ENCODE assay signal across 9 cellular contexts in genomic region chr19:36113895-36114762, GRCh38. TPM values are rescaled to one million over a fixed set of nuclear protein-coding genes. Genes with fewer than 3 reads are reported as not detected.
DNase-seq lines count a peak whose midpoint lies in the region; ATAC-seq and TF ChIP-seq lines count a peak whose summit lies in the region.
"Had no signal": no experiment of that assay in that cellular context is flagged by ENCODE, and none has a peak within 500 bp of the region (broad histone marks: within the 10 kb centered on the region; RNA-seq: fewer than 3 reads in every experiment).

No MANE protein-coding gene starts in this region.

- peaks cover 35% of the 10 kb centered on the region for H3K36me3 ChIP-seq in OCI-LY7 (ENCODE audit: insufficient read depth, low read length)
- H3K36me3 ChIP-seq in breast epithelium = no peaks in the 10 kb centered on the region

- no peak for TF ChIP-seq CTCF in CD14-positive monocyte (IDR thresholded peaks at IDR 0.05)
- TF ChIP-seq CTCF in OCI-LY7 (conservative IDR thresholded peaks at IDR 0.05; ENCODE audit: low read length) = 0 out of 2 replicates have a peak, but pooled peaks have one; percentile 21
- TF ChIP-seq CTCF in breast epithelium (IDR thresholded peaks at IDR 0.05) = peak in 1 of 3 donors; percentile 18

- H3K27ac ChIP-seq in OCI-LY7 (ENCODE audit: low read depth, low read length, poor library complexity, severe bottlenecking) (peak overlapping the region; percentile 68), breast epithelium (peak overlapping the region; percentile 92 to 97)

- peaks cover 39 to 40% of the 10 kb centered on the region in 2 donors for H3K36me3 Mint-ChIP-seq in CD14-positive monocyte
- peaks cover 73% of the 10 kb centered on the region for H3K36me3 Mint-ChIP-seq in stimulated activated effector memory CD8-positive, alpha-beta T cell treated with anti-CD3 and anti-CD28 coated beads, Interleukin-12 subunit alpha, Interleukin-12 subunit beta, amount 100 ng/mL, for 72 hours

- peak overlapping the region; percentile 73 for H3K4me2 ChIP-seq in OCI-LY7 (ENCODE audit: low read length)

- peak overlapping the region; percentile 39; the same call in 1 of the 2 replicates for H2AFZ ChIP-seq in OCI-LY7 (ENCODE audit: low read length)

- CTCF ChIA-PET in OCI-LY7 (lab: Charles Lee; ENCODE audit: unreplicated experiment) = interaction anchor here (1.0 kb wide), 1 partner anchor 14 kb away, joined by 3 read pairs; no protein-coding TSS in a partner anchor

- H3K79me2 ChIP-seq in OCI-LY7 (ENCODE audit: insufficient read depth, low read depth, low read length) = peaks cover 13% of the 10 kb centered on the region; the same call in 1 of the 2 replicates

- H3K4me1 Mint-ChIP-seq in CD14-positive monocyte = peaks cover 26% of the 10 kb centered on the region
- H3K4me1 Mint-ChIP-seq in stimulated activated effector memory CD8-positive, alpha-beta T cell treated with anti-CD3 and anti-CD28 coated beads, Interleukin-12 subunit alpha, Interleukin-12 subunit beta, amount 100 ng/mL, for 72 hours = peaks cover 50% of the 10 kb centered on the region

- H3K4me3 ChIP-seq in OCI-LY7 (ENCODE audit: low read depth, low read length, poor library complexity, severe bottlenecking) = peak overlapping the region; percentile 80
- peak overlapping the region; percentile 72 to 89 (median 77) for H3K4me3 ChIP-seq in breast epithelium

- H3K4me3 Mint-ChIP-seq in CD14-positive monocyte = peak overlapping the region; percentile 89 to 94
- peak overlapping the region; percentile 97 for H3K4me3 Mint-ChIP-seq in stimulated activated effector memory CD8-positive, alpha-beta T cell treated with anti-CD3 and anti-CD28 coated beads, Interleukin-12 subunit alpha, Interleukin-12 subunit beta, amount 100 ng/mL, for 72 hours

- intact Hi-C loops in CD14-positive monocyte (cut with micrococcal nuclease) = loop anchor here (2.0 to 10.0 kb wide), 6 partner anchors 27 to 571 kb away; partner anchors contain the start of genes CAPNS1 (in 1 of the 2), HCST (in 1 of the 2), HSPB6 (in 1 of the 2) and NFKBID (in 1 of the 2)
- intact Hi-C loops in OCI-LY7 (cut with micrococcal nuclease; ENCODE audit: unreplicated experiment) = loop anchor here (2.0 kb wide), 1 partner anchor 59 kb away; the partner anchor contains the start of genes THAP8 and WDR62
- intact Hi-C loops in breast epithelium (cut with DNase I; ENCODE audit: low total_unique reads) = no loop called here
- intact Hi-C loops in left colon (cut with DNase I, micrococcal nuclease) = no loop called here

- peak overlapping the region; percentile 88 to 97 (median 96) for H3K27ac Mint-ChIP-seq in CD14-positive monocyte
- peak overlapping the region; percentile 99 for H3K27ac Mint-ChIP-seq in stimulated activated effector memory CD8-positive, alpha-beta T cell treated with anti-CD3 and anti-CD28 coated beads, Interleukin-12 subunit alpha, Interleukin-12 subunit beta, amount 100 ng/mL, for 72 hours

- H3K4me1 ChIP-seq in OCI-LY7 (ENCODE audit: insufficient read depth, low read length, poor library complexity, severe bottlenecking) (peaks cover 28% of the 10 kb centered on the region), breast epithelium (peaks cover 0 to 7% of the 10 kb centered on the region in 2 donors)

- no peaks in the 10 kb centered on the region for H3K9me3 Mint-ChIP-seq in CD14-positive monocyte
- H3K9me3 Mint-ChIP-seq in stimulated activated effector memory CD8-positive, alpha-beta T cell treated with anti-CD3 and anti-CD28 coated beads, Interleukin-12 subunit alpha, Interleukin-12 subunit beta, amount 100 ng/mL, for 72 hours = no peaks in the 10 kb centered on the region

- H4K20me1 ChIP-seq in OCI-LY7 (ENCODE audit: insufficient read depth, low read length) = no peaks in the 10 kb centered on the region

- DNase-seq in CD14-positive monocyte (ENCODE audit: low spot score) (no peak), OCI-LY7 (ENCODE audit: low spot score) (peak; percentile 38), breast epithelium (ENCODE audit: low spot score in 2 of 2) (peak in 1 of 2 donors; percentile 25), left colon (peak in 1 of 2 donors; percentile 45), COLO829 (ENCODE audit: low spot score) (no peak)
- peak; percentile 21 to 65 for DNase-seq in stimulated activated effector memory CD8-positive, alpha-beta T cell treated with anti-CD3 and anti-CD28 coated beads, Interleukin-12 subunit alpha, Interleukin-12 subunit beta, amount 100 ng/mL, for 72 hours (ENCODE audit: low spot score in 2 of 2)

- H3K27me3 Mint-ChIP-seq in CD14-positive monocyte (ENCODE audit: low read depth in 3 of 3) = peaks cover 0 to 7% (median 0%) of the 10 kb centered on the region in 3 donors

- H3K9me3 ChIP-seq in OCI-LY7 (ENCODE audit: low read length) (no peaks in the 10 kb centered on the region), breast epithelium (no peaks in the 10 kb centered on the region)

- ATAC-seq in GM21737 (IDR thresholded peaks at IDR 0.05; ENCODE audit: unreplicated experiment) (peak; percentile 5), left colon (peak; percentile 4), GM21619 (IDR thresholded peaks at IDR 0.05; ENCODE audit: unreplicated experiment) (no peak)
- no peak for ATAC-seq in stimulated activated effector memory CD8-positive, alpha-beta T cell treated with anti-CD3 and anti-CD28 coated beads, Interleukin-12 subunit alpha, Interleukin-12 subunit beta, amount 100 ng/mL, for 72 hours

- POLR2A ChIA-PET in OCI-LY7 (lab: Charles Lee) = interaction anchor here (0.6 kb wide), 1 partner anchor 281 kb away, joined by 3 read pairs; no protein-coding TSS in a partner anchor

- no peaks in the 10 kb centered on the region for H3K9me2 ChIP-seq in OCI-LY7 (ENCODE audit: insufficient read depth, low read length)

- H3K27me3 ChIP-seq in breast epithelium = no peaks in the 10 kb centered on the region

- BruUV-seq in OCI-LY7 (replicated peaks; lab: Mats Ljungman, UMichigan) = TSS peak; percentile 79

- TF ChIP-seq POLR2A in breast epithelium (IDR thresholded peaks at IDR 0.05) = no peak

RNA-seq across cellular contexts. Expression of gene POLR2I, which starts 0.5 kb away (rescaled TPM):
- 10 to 100 TPM; 57.9 to 73.9 TPM for polyA plus RNA-seq in CD14-positive monocyte
- total RNA-seq in OCI-LY7 (2014; rRNA removed; shearing (Covaris generic)) = 149 and 151 TPM in 2 replicates
- total RNA-seq in OCI-LY7 (2022) (76.0 and 78.6 TPM in 2 replicates), breast epithelium (10 to 100 TPM; 44.2 to 68.2 (median 58.2) TPM), left colon (10 to 100 TPM; 39.4 to 42.7 TPM)

RNA-seq across cellular contexts. Expression of gene TBCB, which starts 1.1 kb away (rescaled TPM):
- 100 to 1,000 TPM; 178 to 233 TPM for polyA plus RNA-seq in CD14-positive monocyte
- 198 and 200 TPM in 2 replicates for total RNA-seq in OCI-LY7 (2014; rRNA removed; shearing (Covaris generic))
- 133 and 136 TPM in 2 replicates for total RNA-seq in OCI-LY7 (2022)
- total RNA-seq in breast epithelium = 100 to 1,000 TPM; 106 to 146 (median 124) TPM
- 100 to 1,000 TPM in 1 of 2 donors, 10 to 100 TPM in 1; 90.0 to 102 TPM for total RNA-seq in left colon

RNA-seq across cellular contexts. Expression of gene OVOL3, which starts 3.2 kb away (rescaled TPM):
- polyA plus RNA-seq in CD14-positive monocyte = not detected
- not detected in 2 replicates for total RNA-seq in OCI-LY7 (2014; rRNA removed; shearing (Covaris generic))
- total RNA-seq in OCI-LY7 (2022) (not detected in 2 replicates), breast epithelium (not detected), left colon (not detected)
- total RNA-seq: T-helper 1 cell treated with Interleukin-12 subunit alpha and Interleukin-12 subunit beta and Interleukin-4 antibody, amounts not matched to agents 30 ng/mL and 1 ng/mL, for 36 hours had no signal

RNA-seq across cellular contexts. Expression of gene CAPNS1, which starts 25.7 kb away (rescaled TPM):
- 100 to 1,000 TPM; 239 to 282 TPM for polyA plus RNA-seq in CD14-positive monocyte
- total RNA-seq in OCI-LY7 (2014; rRNA removed; shearing (Covaris generic)) = 125 and 166 TPM in 2 replicates
- total RNA-seq in OCI-LY7 (2022) (337 and 339 TPM in 2 replicates), breast epithelium (100 to 1,000 TPM; 144 to 286 (median 200) TPM), left colon (100 to 1,000 TPM; 757 to 814 TPM)

RNA-seq across cellular contexts. Expression of gene COX7A1, which starts 38.1 kb away (rescaled TPM):
- polyA plus RNA-seq in CD14-positive monocyte = not detected
- not detected in 2 replicates for total RNA-seq in OCI-LY7 (2014; rRNA removed; shearing (Covaris generic))
- total RNA-seq in OCI-LY7 (2022) = not detected in 2 replicates
- 10 to 100 TPM; 20.8 to 69.3 (median 29.5) TPM for total RNA-seq in breast epithelium
- total RNA-seq in left colon = 10 to 100 TPM in 1 of 2 donors, 1 to 10 TPM in 1; 5.5 to 21.3 TPM
- total RNA-seq: T-helper 1 cell treated with Interleukin-12 subunit alpha and Interleukin-12 subunit beta and Interleukin-4 antibody, amounts not matched to agents 30 ng/mL and 1 ng/mL, for 36 hours had no signal

Comparison
In these comparisons a context has a peak if more than half of its experiments do, and no peak if none do; other contexts are left out.
1. DNase-seq: peak in OCI-LY7 (single experiment) and stimulated activated effector memory CD8-positive, alpha-beta T cell treated with anti-CD3 and anti-CD28 coated beads, Interleukin-12 subunit alpha, Interleukin-12 subunit beta, amount 100 ng/mL, for 72 hours (2 of 2); none in CD14-positive monocyte (single experiment) and COLO829 (single experiment).
2. ATAC-seq: peak in GM21737 (single experiment) and left colon (single experiment); none in stimulated activated effector memory CD8-positive, alpha-beta T cell treated with anti-CD3 and anti-CD28 coated beads, Interleukin-12 subunit alpha, Interleukin-12 subunit beta, amount 100 ng/mL, for 72 hours (single experiment) and GM21619 (single experiment).
3. intact Hi-C loops: an anchor here in CD14-positive monocyte (2.0 to 10.0 kb wide) and OCI-LY7 (2.0 kb wide); none called in breast epithelium and left colon.